ENCODE assay signal across 9 cellular contexts in genomic region chr12:47237751-47238211, GRCh38.
A peak's percentile ranks its signal among the peaks of the same experiment; 100 is the strongest.
DNase-seq lines count a peak whose midpoint lies in the region; ATAC-seq and TF ChIP-seq lines count a peak whose summit lies in the region.
"Had no signal": no experiment of that assay in that cellular context is flagged by ENCODE, and none has a peak within 500 bp of the region (broad histone marks: within the 10 kb centered on the region; RNA-seq: fewer than 3 reads in every experiment).

No MANE protein-coding gene starts in this region.

- ATAC-seq in activated T-cell treated with anti-CD3 and anti-CD28 coated beads, Interleukin-2, amount 50 U/mL, for 4 hours: no peak
- peak in 3 of 4 experiments; percentile 10 to 22 (median 14) for ATAC-seq in T-cell (replicated peaks in 1 of 4)

- CTCF ChIA-PET in T-cell (lab: Charles Lee): no interaction called here

- H3K36me3 Mint-ChIP-seq in activated T-cell treated with anti-CD3 and anti-CD28 coated beads, Interleukin-2, amount 50 U/mL, for 24 hours (ENCODE audit: low read depth): peaks cover 83% of the 10 kb centered on the region
- peaks cover 44% of the 10 kb centered on the region for H3K36me3 Mint-ChIP-seq in activated T-cell treated with anti-CD3 and anti-CD28 coated beads, Interleukin-2, amount 50 U/mL, for 4 hours (ENCODE audit: insufficient read depth)
- peaks cover 69% of the 10 kb centered on the region for H3K36me3 Mint-ChIP-seq in T-cell

- TF ChIP-seq POLR2A in erythroblast (IDR thresholded peaks at IDR 0.05; ENCODE audit: low read length): no peak

- H3K27me3 Mint-ChIP-seq in activated T-cell treated with anti-CD3 and anti-CD28 coated beads, Interleukin-2, amount 50 U/mL, for 24 hours: no peaks in the 10 kb centered on the region
- H3K27me3 Mint-ChIP-seq in activated T-cell treated with anti-CD3 and anti-CD28 coated beads, Interleukin-2, amount 50 U/mL, for 4 hours (ENCODE audit: low read depth): no peaks in the 10 kb centered on the region
- H3K27me3 Mint-ChIP-seq in T-cell: no peaks in the 10 kb centered on the region

- peaks cover 54% of the 10 kb centered on the region for H3K4me1 Mint-ChIP-seq in activated T-cell treated with anti-CD3 and anti-CD28 coated beads, Interleukin-2, amount 50 U/mL, for 24 hours (ENCODE audit: low read depth)
- peaks cover 42% of the 10 kb centered on the region for H3K4me1 Mint-ChIP-seq in activated T-cell treated with anti-CD3 and anti-CD28 coated beads, Interleukin-2, amount 50 U/mL, for 4 hours (ENCODE audit: low read depth)
- H3K4me1 Mint-ChIP-seq in T-cell: peaks cover 58 to 61% (median 60%) of the 10 kb centered on the region in 3 donors

- H3K4me3 ChIP-seq in skeletal muscle cell (ENCODE audit: low read depth, low read length): no peak overlapping the region

- H3K4me3 Mint-ChIP-seq in activated T-cell treated with anti-CD3 and anti-CD28 coated beads, Interleukin-2, amount 50 U/mL, for 24 hours: no peak overlapping the region
- no peak overlapping the region for H3K4me3 Mint-ChIP-seq in activated T-cell treated with anti-CD3 and anti-CD28 coated beads, Interleukin-2, amount 50 U/mL, for 4 hours
- peak overlapping the region in 1 of 3 donors; percentile 45 for H3K4me3 Mint-ChIP-seq in T-cell

- H3K9me3 Mint-ChIP-seq in activated T-cell treated with anti-CD3 and anti-CD28 coated beads, Interleukin-2, amount 50 U/mL, for 24 hours: peaks cover 10% of the 10 kb centered on the region
- H3K9me3 Mint-ChIP-seq in activated T-cell treated with anti-CD3 and anti-CD28 coated beads, Interleukin-2, amount 50 U/mL, for 4 hours: no peaks in the 10 kb centered on the region
- H3K9me3 Mint-ChIP-seq in T-cell: peaks cover 0 to 8% (median 0%) of the 10 kb centered on the region in 3 donors

- peak overlapping the region; percentile 70 for H3K27ac Mint-ChIP-seq in activated T-cell treated with anti-CD3 and anti-CD28 coated beads, Interleukin-2, amount 50 U/mL, for 24 hours
- peak overlapping the region; percentile 79 to 90 for H3K27ac Mint-ChIP-seq in T-cell

- POLR2A ChIA-PET in T-cell (lab: Charles Lee): interaction anchor here in 1 of 2 donors (0.5 kb wide), 1 partner anchor 51 kb away, joined by 3 read pairs; no protein-coding TSS in a partner anchor

- no peak for DNase-seq in activated T-cell treated with anti-CD3 and anti-CD28 coated beads, Interleukin-2, amount 50 U/mL, for 24 hours
- no peak for DNase-seq in activated T-cell treated with anti-CD3 and anti-CD28 coated beads, Interleukin-2, amount 50 U/mL, for 4 hours
- DNase-seq in T-cell (no peak), erythroblast (lab: John Stamatoyannopoulos, UW) (peak; percentile 55 to 63), skeletal muscle cell (ENCODE audit: low read depth) (peak; percentile 4), NCI-H748 (lab: John Stamatoyannopoulos, UW; ENCODE audit: unreplicated experiment) (no peak), DMS53 (lab: John Stamatoyannopoulos, UW) (no peak)
- DNase-seq in activated CD8-positive, alpha-beta memory T cell treated with anti-CD3 and anti-CD28 coated beads for 24 hours: no peak
- DNase-seq: SW 1271 had no signal

Comparison
In these comparisons a context has a peak if more than half of its experiments do, and no peak if none do; other contexts are left out.
1. DNase-seq: peak in erythroblast (2 of 2) and skeletal muscle cell (single experiment); none in activated T-cell treated with anti-CD3 and anti-CD28 coated beads, Interleukin-2, amount 50 U/mL, for 24 hours (single experiment), activated T-cell treated with anti-CD3 and anti-CD28 coated beads, Interleukin-2, amount 50 U/mL, for 4 hours (single experiment), T-cell (0 of 34), activated CD8-positive, alpha-beta memory T cell treated with anti-CD3 and anti-CD28 coated beads for 24 hours (single experiment), NCI-H748 (single experiment) and DMS53 (single experiment).
2. ATAC-seq: peak in T-cell (3 of 4); none in activated T-cell treated with anti-CD3 and anti-CD28 coated beads, Interleukin-2, amount 50 U/mL, for 4 hours (0 of 2).